Comparison of ENCODE assay signal across 37 cellular contexts in the genomic region with DNA sequence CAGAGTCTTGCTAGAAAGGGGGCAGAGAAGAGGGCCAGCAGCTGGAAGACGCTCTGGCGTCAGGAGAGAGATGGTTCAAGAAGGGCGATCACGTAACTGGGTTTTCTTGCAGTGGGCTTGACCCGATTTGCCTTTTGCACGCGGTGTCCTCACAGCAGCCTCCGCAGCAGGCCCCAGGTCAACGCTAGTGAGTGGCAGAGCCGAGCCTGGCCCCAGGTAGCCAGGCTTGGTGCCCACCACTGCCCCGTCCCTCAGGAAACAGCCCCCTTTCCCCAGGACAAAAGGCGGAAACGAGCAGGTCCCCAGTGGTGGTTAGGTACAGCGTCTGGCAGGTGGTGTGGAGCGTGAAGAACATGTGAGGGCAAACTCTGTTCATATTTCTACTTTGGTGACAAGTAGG. TPM values are rescaled to one million over a fixed set of nuclear protein-coding genes. Genes with fewer than 3 reads are reported as not detected.
"Had no signal": no experiment of that assay in that cellular context is flagged by ENCODE, and none has a peak within 500 bp of the region (broad histone marks: within the 10 kb centered on the region; RNA-seq: fewer than 3 reads in every experiment).

No MANE protein-coding gene starts in this region.

- H3K4me2 ChIP-seq: KMS-11 had no signal

- H3K9me3 ChIP-seq: MG63 had no signal

- H3K36me3 ChIP-seq: MG63 had no signal

- DNase-seq: Karpas-422, Kasumi-1, KG1, MG63, MM.1S, MV-4-11, NCI-H1048, NCI-H1092, NCI-H1092 treated with DMSO at 0.1 percent for 48 hours, NCI-H1105, NCI-H1105 treated with DMSO at 0.1 percent for 48 hours, NCI-H1417, NCI-H1417 treated with DMSO at 0.1 percent for 48 hours, NCI-H1436, NCI-H1436 treated with DMSO at 0.1 percent for 48 hours, NCI-H146, NCI-H1694, NCI-H1694 treated with DMSO at 0.1 percent for 48 hours, NCI-H187, NCI-H187 treated with DMSO at 0.1 percent for 48 hours, NCI-H1930, NCI-H2029, NCI-H2029 treated with DMSO at 0.1 percent for 48 hours, NCI-H2081, NCI-H2081 treated with DMSO at 0.1 percent for 48 hours, NCI-H2107, NCI-H2171, NCI-H2171 treated with DMSO at 0.1 percent for 48 hours, NCI-H2227 treated with DMSO at 0.1 percent for 48 hours, NCI-H226, NCI-H345, NCI-H446, NCI-H446 treated with DMSO at 0.1 percent for 48 hours had no signal

- H3K4me3 ChIP-seq: MG63 had no signal

- H3K27ac ChIP-seq: KMS-11 had no signal

- H3K27me3 ChIP-seq: MG63 had no signal

- H3K9ac ChIP-seq: KMS-11 had no signal

RNA-seq across cellular contexts. Expression of a gene that starts 8.6 kb away (rescaled TPM):
- total RNA-seq: LHCN-M2, MCF 10A, NCI-H460 had no signal
